ENCODE assay signal across 8 cellular contexts in the genomic region with DNA sequence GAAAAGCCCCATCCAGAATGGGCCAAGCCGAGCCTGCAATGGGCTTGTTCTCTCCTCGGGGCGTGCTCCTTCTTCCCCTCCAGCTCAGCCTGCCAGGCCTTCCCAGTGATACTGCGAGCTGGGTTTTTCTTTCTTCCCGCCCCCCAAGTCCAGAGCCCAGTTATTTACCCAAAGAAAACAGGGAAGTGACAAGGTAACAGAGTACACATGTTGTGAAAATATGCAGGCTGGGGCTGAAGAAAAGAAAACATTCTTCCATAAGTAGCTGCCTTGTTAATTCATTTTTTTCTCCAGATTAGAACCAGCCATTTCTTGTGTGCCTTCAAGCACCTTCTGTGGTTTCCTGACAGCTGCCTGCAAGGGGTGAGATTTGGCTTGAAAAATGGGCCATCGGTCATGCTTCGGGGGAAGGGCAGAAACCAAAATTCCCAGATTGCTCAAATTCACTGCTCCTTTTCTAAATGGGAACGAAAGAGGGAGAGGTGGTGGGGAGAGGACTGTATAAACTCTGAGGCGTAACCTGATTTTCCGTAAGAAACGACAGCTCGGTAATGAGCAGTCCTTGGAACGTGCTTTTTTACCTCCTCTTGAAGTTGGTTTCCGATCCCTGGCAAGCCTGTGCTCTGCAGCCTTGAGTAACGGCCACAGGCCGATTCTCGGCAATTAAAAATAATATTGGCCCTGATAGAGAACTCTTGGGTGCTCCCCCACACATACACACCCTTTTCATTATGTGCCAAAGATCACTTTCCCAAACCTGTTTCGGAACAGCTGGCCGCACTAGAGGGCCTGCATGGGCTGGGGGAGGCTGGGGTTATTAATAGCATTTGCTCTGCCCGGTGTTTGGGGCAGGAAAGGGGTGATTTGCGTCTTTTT.
A peak's percentile ranks its signal among the peaks of the same experiment; 100 is the strongest.
DNase-seq lines count a peak whose midpoint lies in the region; ATAC-seq and TF ChIP-seq lines count a peak whose summit lies in the region.
"Had no signal": no experiment of that assay in that cellular context is flagged by ENCODE, and none has a peak within 500 bp of the region (broad histone marks: within the 10 kb centered on the region; RNA-seq: fewer than 3 reads in every experiment).

No MANE protein-coding gene starts in this region.

- DNase-seq in RPMI7951 (ENCODE audit: low read depth) (peak; percentile 81), fibroblast of lung (ENCODE audit: low read depth in 2 of 2) (peak; percentile 72 to 82), naive B cell (no peak), upper lobe of right lung (no peak), AML-193 (lab: John Stamatoyannopoulos, UW) (no peak)
- DNase-seq in effector CD8-positive, alpha-beta T cell (lab: John Stamatoyannopoulos, UW) = no peak
- DNase-seq: activated T-cell treated with anti-CD3 and anti-CD28 coated beads, Interleukin-2, amount 50 U/mL, for 72 hours had no signal

- intact Hi-C loops in upper lobe of right lung (cut with DNase I) = no loop called here

- peak overlapping the region; percentile 19 for H2AFZ ChIP-seq in fibroblast of lung (ENCODE audit: low read length)

- H3K4me3 ChIP-seq in fibroblast of lung (replicated peaks in 1 of 4; ENCODE audit: control extremely low read depth in 1 of 4, insufficient read depth in 1 of 4, low read depth in 3 of 4, low read length in 4 of 4) = no peak overlapping the region
- H3K4me3 ChIP-seq in upper lobe of right lung = no peak overlapping the region

- peak overlapping the region in 5 of 6 donors; percentile 19 to 79 (median 51) for H3K27ac Mint-ChIP-seq in naive B cell
- H3K27ac Mint-ChIP-seq: activated T-cell treated with anti-CD3 and anti-CD28 coated beads, Interleukin-2, amount 50 U/mL, for 72 hours had no signal

- no peaks in the 10 kb centered on the region for H3K79me2 ChIP-seq in fibroblast of lung (ENCODE audit: control insufficient read depth, insufficient read depth, low read length)

- H3K4me3 Mint-ChIP-seq in naive B cell = peak overlapping the region in 7 of 8 donors; percentile 61 to 85 (median 77)
- H3K4me3 Mint-ChIP-seq: activated T-cell treated with anti-CD3 and anti-CD28 coated beads, Interleukin-2, amount 50 U/mL, for 72 hours had no signal

- no peak overlapping the region for H3K27ac ChIP-seq in fibroblast of lung (ENCODE audit: insufficient read depth, low read length)
- peak overlapping the region; percentile 67 for H3K27ac ChIP-seq in upper lobe of right lung

- H3K9ac ChIP-seq in fibroblast of lung (ENCODE audit: insufficient read depth, low read length) = no peak overlapping the region

- no peaks in the 10 kb centered on the region for H3K36me3 ChIP-seq in fibroblast of lung (ENCODE audit: control insufficient read depth, insufficient read depth, low read length)
- H3K36me3 ChIP-seq in upper lobe of right lung = no peaks in the 10 kb centered on the region

- H3K27me3 ChIP-seq in fibroblast of lung (ENCODE audit: control insufficient read depth, insufficient read depth, low read length) = no peaks in the 10 kb centered on the region
- no peaks in the 10 kb centered on the region for H3K27me3 ChIP-seq in upper lobe of right lung

- peaks cover 0 to 2% (median 1%) of the 10 kb centered on the region in 7 donors for H3K9me3 Mint-ChIP-seq in naive B cell
- H3K9me3 Mint-ChIP-seq: activated T-cell treated with anti-CD3 and anti-CD28 coated beads, Interleukin-2, amount 50 U/mL, for 72 hours had no signal

- no peaks in the 10 kb centered on the region for H4K20me1 ChIP-seq in fibroblast of lung (ENCODE audit: control insufficient read depth, extremely low read depth, insufficient read depth, low read length)

- H3K4me1 Mint-ChIP-seq in naive B cell = peaks cover 31 to 48% (median 44%) of the 10 kb centered on the region in 3 donors

- H3K4me1 ChIP-seq in fibroblast of lung (ENCODE audit: control insufficient read depth, extremely low read depth, insufficient read depth, low read length) = no peaks in the 10 kb centered on the region
- peaks cover 40% of the 10 kb centered on the region for H3K4me1 ChIP-seq in upper lobe of right lung

- no peak for TF ChIP-seq CTCF in fibroblast of lung (conservative IDR thresholded peaks at IDR 0.05 in 1 of 2, IDR thresholded peaks at IDR 0.05 in 1 of 2; ENCODE audit: low read depth in 1 of 2, low read length in 2 of 2)
- TF ChIP-seq CTCF in upper lobe of right lung (IDR thresholded peaks at IDR 0.05) = no peak

- H3K4me2 ChIP-seq in fibroblast of lung (ENCODE audit: extremely low read depth, insufficient read depth, low read length) = peak overlapping the region; percentile 44

- H3K36me3 Mint-ChIP-seq in naive B cell = peaks cover 7 to 9% of the 10 kb centered on the region in 2 donors

- H3K27me3 Mint-ChIP-seq in naive B cell = peaks cover 0 to 6% (median 0%) of the 10 kb centered on the region in 3 donors

- H3K9me3 ChIP-seq in fibroblast of lung (ENCODE audit: control insufficient read depth, insufficient read depth, low read depth, low read length) = no peaks in the 10 kb centered on the region
- H3K9me3 ChIP-seq in upper lobe of right lung = no peaks in the 10 kb centered on the region

- ATAC-seq in naive B cell (ENCODE audit: low read depth in 2 of 2) (peak; percentile 38 to 55), upper lobe of right lung (peak; percentile 32), GM21515 (IDR thresholded peaks at IDR 0.05; ENCODE audit: unreplicated experiment) (no peak)
- ATAC-seq: activated T-cell treated with anti-CD3 and anti-CD28 coated beads, Interleukin-2, amount 50 U/mL, for 72 hours had no signal

Comparison
In these comparisons a context has a peak if more than half of its experiments do, and no peak if none do; other contexts are left out.
1. DNase-seq: peak in RPMI7951 (single experiment) and fibroblast of lung (2 of 2); none in naive B cell (single experiment), upper lobe of right lung (single experiment), effector CD8-positive, alpha-beta T cell (single experiment) and AML-193 (0 of 2).